Comparison of ENCODE assay signal across 9 cellular contexts in the genomic region with DNA sequence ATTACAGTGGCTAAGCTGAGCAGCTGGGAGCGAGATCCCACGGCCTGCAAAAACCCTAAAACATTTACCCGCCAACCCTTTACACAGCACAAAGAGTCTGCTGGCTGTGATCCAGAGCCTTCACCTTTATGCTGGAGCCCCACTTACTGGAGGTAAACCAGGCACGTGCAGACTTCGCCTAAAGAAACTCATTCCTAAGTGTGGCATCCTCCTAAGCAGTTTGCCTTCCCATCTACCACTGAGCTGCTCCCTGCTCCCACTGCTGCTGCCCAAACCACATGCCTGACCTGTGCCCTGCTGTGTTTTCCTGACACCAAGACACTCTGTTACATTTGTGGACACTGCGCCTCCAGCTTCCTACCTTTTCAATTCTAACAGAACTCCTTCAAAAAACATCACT. TPM values are rescaled to one million over a fixed set of nuclear protein-coding genes. Genes with fewer than 3 reads are reported as not detected.
DNase-seq lines count a peak whose midpoint lies in the region; ATAC-seq and TF ChIP-seq lines count a peak whose summit lies in the region.
"Had no signal": no experiment of that assay in that cellular context is flagged by ENCODE, and none has a peak within 500 bp of the region (broad histone marks: within the 10 kb centered on the region; RNA-seq: fewer than 3 reads in every experiment).

No MANE protein-coding gene starts in this region.

- H3K27ac ChIP-seq in ACC112 (ENCODE audit: low read depth, low read length) = peak overlapping the region; percentile 96

- DNase-seq in HFF-Myc (ENCODE audit: extremely low read depth, low read depth) (no peak), mesothelial cell of epicardium (ENCODE audit: low spot score in 2 of 2, unreplicated experiment in 2 of 2) (no peak), GM13976 (ENCODE audit: low spot score) (no peak), NCI-H2171 (lab: John Stamatoyannopoulos, UW) (no peak), left lobe of liver (ENCODE audit: low spot score) (no peak)
- DNase-seq in activated naive CD8-positive, alpha-beta T cell treated with anti-CD3 and anti-CD28 coated beads, Interleukin-2, amount 10 ng/mL, durations not matched to agents 7 days and 5 days = no peak
- no peak for DNase-seq in stimulated activated CD4-positive, alpha-beta T cell treated with anti-CD3 and anti-CD28 coated beads, Interleukin-2, amount 100 ng/mL, for 48 hours
- DNase-seq: NCI-H2029 treated with DMSO at 0.1 percent for 48 hours had no signal

- in situ Hi-C loops in GM13976 (cut with MboI; ENCODE audit: low sequenced_read_pairs, unreplicated experiment) = no loop called here

- H3K36me3 Mint-ChIP-seq in activated naive CD8-positive, alpha-beta T cell treated with anti-CD3 and anti-CD28 coated beads, Interleukin-2, amount 10 ng/mL, durations not matched to agents 7 days and 5 days = peaks cover 5% of the 10 kb centered on the region
- H3K36me3 Mint-ChIP-seq in mesothelial cell of epicardium = no peaks in the 10 kb centered on the region

- POLR2A ChIA-PET in activated naive CD8-positive, alpha-beta T cell treated with anti-CD3 and anti-CD28 coated beads, Interleukin-2, amount 10 ng/mL, durations not matched to agents 7 days and 5 days (lab: Charles Lee) = interaction anchor here (1.8 kb wide), 1 partner anchor 53 kb away, joined by 8 read pairs; a partner anchor contains a TSS

- peak overlapping the region; percentile 25 for H3K4me3 Mint-ChIP-seq in activated naive CD8-positive, alpha-beta T cell treated with anti-CD3 and anti-CD28 coated beads, Interleukin-2, amount 10 ng/mL, durations not matched to agents 7 days and 5 days
- no peak overlapping the region for H3K4me3 Mint-ChIP-seq in mesothelial cell of epicardium

- H3K4me3 ChIP-seq in ACC112 (ENCODE audit: low read depth, low read length) (peak overlapping the region; percentile 18; the same call in 1 of the 2 replicates), HFF-Myc (replicated peaks; ENCODE audit: low read depth, low read length) (0 out of 2 replicates have a peak overlapping the region, but pooled peaks have one; percentile 2)

- no peaks in the 10 kb centered on the region for H3K9me3 Mint-ChIP-seq in activated naive CD8-positive, alpha-beta T cell treated with anti-CD3 and anti-CD28 coated beads, Interleukin-2, amount 10 ng/mL, durations not matched to agents 7 days and 5 days
- H3K9me3 Mint-ChIP-seq in mesothelial cell of epicardium = no peaks in the 10 kb centered on the region

- no peaks in the 10 kb centered on the region for H3K27me3 ChIP-seq in ACC112 (ENCODE audit: insufficient read depth, low read length)

- peaks cover 79% of the 10 kb centered on the region for H3K79me2 ChIP-seq in ACC112 (ENCODE audit: control insufficient read depth, insufficient read depth, low read length, unreplicated experiment)

- no peaks in the 10 kb centered on the region for H3K27me3 Mint-ChIP-seq in activated naive CD8-positive, alpha-beta T cell treated with anti-CD3 and anti-CD28 coated beads, Interleukin-2, amount 10 ng/mL, durations not matched to agents 7 days and 5 days
- H3K27me3 Mint-ChIP-seq in mesothelial cell of epicardium (ENCODE audit: low read depth) = no peaks in the 10 kb centered on the region

- TF ChIP-seq CTCF in HFF-Myc (IDR thresholded peaks at IDR 0.05; ENCODE audit: low read depth, low read length, missing control alignments) (no peak), mesothelial cell of epicardium (IDR thresholded peaks at IDR 0.05; ENCODE audit: unreplicated experiment) (no peak), GM13976 (IDR thresholded peaks at IDR 0.05; ENCODE audit: borderline replicate concordance, control extremely low read depth, extremely low read depth, insufficient read depth, missing control alignments) (no peak)

- H3K36me3 ChIP-seq in ACC112 (ENCODE audit: insufficient read depth, low read length) = no peaks in the 10 kb centered on the region

- peaks cover 68% of the 10 kb centered on the region for H3K4me1 Mint-ChIP-seq in activated naive CD8-positive, alpha-beta T cell treated with anti-CD3 and anti-CD28 coated beads, Interleukin-2, amount 10 ng/mL, durations not matched to agents 7 days and 5 days
- H3K4me1 Mint-ChIP-seq in mesothelial cell of epicardium = peaks cover 26% of the 10 kb centered on the region

- ATAC-seq in activated naive CD8-positive, alpha-beta T cell treated with anti-CD3 and anti-CD28 coated beads, Interleukin-2, amount 10 ng/mL, durations not matched to agents 7 days and 5 days (ENCODE audit: low read depth) = no peak
- no peak for ATAC-seq in left lobe of liver

- H3K27ac Mint-ChIP-seq in activated naive CD8-positive, alpha-beta T cell treated with anti-CD3 and anti-CD28 coated beads, Interleukin-2, amount 10 ng/mL, durations not matched to agents 7 days and 5 days = peak overlapping the region; percentile 91
- H3K27ac Mint-ChIP-seq in mesothelial cell of epicardium = peak overlapping the region; percentile 17

- H2AFZ ChIP-seq in ACC112 (ENCODE audit: low read length, unreplicated experiment) = no peak overlapping the region

- peaks cover 61% of the 10 kb centered on the region for H3K4me1 ChIP-seq in ACC112 (ENCODE audit: control insufficient read depth, insufficient read depth, low read length, unreplicated experiment)

RNA-seq across cellular contexts. Expression of a gene that starts 53.0 kb away (rescaled TPM):
- total RNA-seq in activated naive CD8-positive, alpha-beta T cell treated with anti-CD3 and anti-CD28 coated beads, Interleukin-2, amount 10 ng/mL, durations not matched to agents 7 days and 5 days = 10 to 100 TPM; 37.0 to 37.8 TPM
- total RNA-seq in mesothelial cell of epicardium = 65.1 to 71.6 TPM (median 69.3 TPM) in 3 replicates
- total RNA-seq in left lobe of liver = 6.3 TPM
